In genomic region chr15:94522125-94522524, GRCh38 we compare ENCODE assay signal across 1 cellular context.
TF ChIP-seq lines count a peak whose summit lies in the region.

No MANE protein-coding gene starts in this region.

TF ChIP-seq in GM23338, 12 proteins besides CTCF, POLR2A, EP300 and RAD21 (continued from another document):
- TF ChIP-seq ZNF462 (CRISPR knock-in tag; IDR thresholded peaks at IDR 0.05), result peak; percentile 26; the same call in 1 of the 2 replicates
TF ChIP-seq in GM23338: peak in this region for 1.
